23 cellular contexts compared by ENCODE assay signal in genomic region chr15:94282269-94283250, GRCh38. TPM values are rescaled to one million over a fixed set of nuclear protein-coding genes. Genes with fewer than 3 reads are reported as not detected.
DNase-seq lines count a peak whose midpoint lies in the region; ATAC-seq, FAIRE-seq and TF ChIP-seq lines count a peak whose summit lies in the region.
"Had no signal": no experiment of that assay in that cellular context is flagged by ENCODE, and none has a peak within 500 bp of the region (broad histone marks: within the 10 kb centered on the region; RNA-seq: fewer than 3 reads in every experiment).

No MANE protein-coding gene starts in this region.

- no peaks in the 10 kb centered on the region for H3K79me1 ChIP-seq in H9 (ENCODE audit: insufficient read depth, low read depth, low read length, poor library complexity, severe bottlenecking)

- no peak overlapping the region for H2AK5ac ChIP-seq in H9 (ENCODE audit: insufficient read length, low read length)

- H3K9me3 ChIP-seq in H9 (ENCODE audit: control insufficient read depth, low read depth, low read length): no peaks in the 10 kb centered on the region
- H3K9me3 ChIP-seq in HepG2 (ENCODE audit: low read length): peaks cover 5% of the 10 kb centered on the region; the same call in 1 of the 2 replicates
- no peaks in the 10 kb centered on the region for H3K9me3 ChIP-seq in MM.1S (replicated peaks; ENCODE audit: insufficient read depth, low read length)
- no peaks in the 10 kb centered on the region for H3K9me3 ChIP-seq in right lobe of liver
- H3K9me3 ChIP-seq: prostate gland, suprapubic skin had no signal

- no peaks in the 10 kb centered on the region for H3K9me3 Mint-ChIP-seq in H9
- peaks cover 14% of the 10 kb centered on the region for H3K9me3 Mint-ChIP-seq in natural killer cell treated with Interleukin-12 subunit alpha and Interleukin-12 subunit beta and Interleukin-15 and Interleukin-18, amount 100 ng/mL, for 72 hours

- H3K9ac ChIP-seq in H9 (ENCODE audit: extremely low read depth, insufficient read length, low read length) (no peak overlapping the region), HepG2 (ENCODE audit: insufficient read depth, low read depth, low read length) (no peak overlapping the region), MM.1S (ENCODE audit: low read length) (no peak overlapping the region)

- H4K91ac ChIP-seq in H9 (ENCODE audit: insufficient read length, low read depth, low read length): no peak overlapping the region

- peak overlapping the region; percentile 24; the same call in 1 of the 2 replicates for H3K14ac ChIP-seq in H9 (ENCODE audit: insufficient read depth, low read length)

- H4K20me1 ChIP-seq in H9 (ENCODE audit: control insufficient read depth, insufficient read depth, insufficient read length): no peaks in the 10 kb centered on the region
- no peaks in the 10 kb centered on the region for H4K20me1 ChIP-seq in HepG2 (ENCODE audit: insufficient read depth, low read length)
- H4K20me1 ChIP-seq in MM.1S (ENCODE audit: insufficient read depth, low read length): no peaks in the 10 kb centered on the region

- no CpG with 5 or more reads among the region's 7 CpGs for WGBS in H9 (ENCODE audit: extremely low coverage, insufficient read length, low lambda C conversion rate)
- 63% methylated on average over 5 of the region's 7 CpGs for WGBS in HepG2 (ENCODE audit: low lambda C conversion rate)
- 41% methylated on average over 4 of the region's 7 CpGs for WGBS in right lobe of liver (ENCODE audit: insufficient coverage, low coverage, low lambda C conversion rate, missing lambda C conversion rate)

- no peak for TF ChIP-seq POLR2A in HepG2 (IDR thresholded peaks at IDR 0.05; ENCODE audit: insufficient read depth in 1 of 2, low read depth in 2 of 2, low read length in 2 of 2)
- no peak for TF ChIP-seq POLR2A in right lobe of liver (IDR thresholded peaks at IDR 0.05)

- H3K27me3 ChIP-seq in H9 (ENCODE audit: insufficient read depth, low read length) (no peaks in the 10 kb centered on the region), HepG2 (ENCODE audit: control insufficient read depth in 1 of 2, insufficient read depth in 2 of 2, low read length in 2 of 2) (no peaks in the 10 kb centered on the region), MM.1S (replicated peaks; ENCODE audit: insufficient read depth, low read length) (no peaks in the 10 kb centered on the region), right lobe of liver (no peaks in the 10 kb centered on the region)
- H3K27me3 ChIP-seq: hepatocyte, suprapubic skin had no signal

- TF ChIP-seq CTCF in H9 (conservative IDR thresholded peaks at IDR 0.05) (no peak), choroid plexus epithelial cell (conservative IDR thresholded peaks at IDR 0.05; ENCODE audit: low read depth, low read length) (no peak), HepG2 (CRISPR knock-in tag; IDR thresholded peaks at IDR 0.05) (no peak), MM.1S (IDR thresholded peaks at IDR 0.05; ENCODE audit: low read length) (no peak), right lobe of liver (IDR thresholded peaks at IDR 0.05) (no peak)

- H3K18ac ChIP-seq in H9 (ENCODE audit: insufficient read length, low read depth, low read length): no peak overlapping the region

- H3K36me3 Mint-ChIP-seq in H9 (ENCODE audit: insufficient read depth in 1 of 3, low read depth in 3 of 3): no peaks in the 10 kb centered on the region
- H3K36me3 Mint-ChIP-seq in natural killer cell treated with Interleukin-12 subunit alpha and Interleukin-12 subunit beta and Interleukin-15 and Interleukin-18, amount 100 ng/mL, for 72 hours: peaks cover 43% of the 10 kb centered on the region

- H3K56ac ChIP-seq in H9 (ENCODE audit: insufficient read length, low read depth, low read length): no peak overlapping the region

- H3K4me2 ChIP-seq in H9 (ENCODE audit: insufficient read depth, insufficient read length, low read length) (no peak overlapping the region), HepG2 (ENCODE audit: low read depth, low read length) (no peak overlapping the region), MM.1S (ENCODE audit: low read depth, low read length) (no peak overlapping the region)
- H3K4me2 ChIP-seq: hepatocyte had no signal

- DNase-seq in H9 (no peak), RPMI7951 (ENCODE audit: low read depth) (peak; percentile 40), choroid plexus epithelial cell (ENCODE audit: low read depth) (peak; percentile 36), HepG2 (ENCODE audit: low spot score) (no peak), MM.1S (no peak), right lobe of liver (no peak)
- DNase-seq in natural killer cell treated with Interleukin-12 subunit alpha and Interleukin-12 subunit beta and Interleukin-15 and Interleukin-18, amount 100 ng/mL, for 72 hours (ENCODE audit: low spot score): no peak
- DNase-seq: activated effector memory CD4-positive, alpha-beta T cell treated with anti-CD3 and anti-CD28 coated beads, Interleukin-2, amount 50 U/mL, for 16 hours; CD4-positive, alpha-beta memory T cell; cerebellar nuclear complex; GOT3; kidney glomerular epithelial cell; mesendoderm; NCI-H1417 treated with DMSO at 0.1 percent for 48 hours; NCI-H748 treated with DMSO at 0.1 percent for 48 hours; OCI-M1; small intestine; stimulated activated CD4-positive, alpha-beta T cell treated with anti-CD3 and anti-CD28 coated beads, Interleukin-4, amount 100 ng/mL, for 4 hours had no signal

- no peak overlapping the region for H2BK120ac ChIP-seq in H9 (ENCODE audit: low read depth, low read length, poor library complexity, severe bottlenecking)

- CTCF ChIA-PET in HepG2 (lab: Yijun Ruan, JAX; ENCODE audit: low intra/inter-chr PET ratio, low total read pairs): no interaction called here

- H3K9me2 ChIP-seq in MM.1S (replicated peaks; ENCODE audit: insufficient read depth, low read length): no peaks in the 10 kb centered on the region

- TF ChIP-seq RAD21 in HepG2 (CRISPR knock-in tag; IDR thresholded peaks at IDR 0.05): no peak

- H2AFZ ChIP-seq in H9 (ENCODE audit: low read length) (no peak overlapping the region), HepG2 (ENCODE audit: low read length) (no peak overlapping the region), MM.1S (ENCODE audit: low read length) (no peak overlapping the region)
- H2AFZ ChIP-seq: hepatocyte had no signal

- H3K23ac ChIP-seq in H9 (ENCODE audit: insufficient read length, low read depth, low read length): no peak overlapping the region

- no peak overlapping the region for H2BK20ac ChIP-seq in H9 (ENCODE audit: low read depth, low read length, poor library complexity, severe bottlenecking)

- H2BK12ac ChIP-seq in H9 (ENCODE audit: insufficient read length, low read depth, low read length): no peak overlapping the region

- no peaks in the 10 kb centered on the region for H3K23me2 ChIP-seq in H9 (ENCODE audit: insufficient read length, low read depth, low read length, poor library complexity, severe bottlenecking)

- intact Hi-C loops in HepG2 (cut with micrococcal nuclease; ENCODE audit: unreplicated experiment): no loop called here
- intact Hi-C loops in right lobe of liver (cut with DNase I): no loop called here

- no peaks in the 10 kb centered on the region for H3K79me2 ChIP-seq in H9 (ENCODE audit: insufficient read depth, low read length)
- no peaks in the 10 kb centered on the region for H3K79me2 ChIP-seq in HepG2 (ENCODE audit: insufficient read depth, low read length)
- 0 out of 2 replicates have a peak, but pooled peaks cover 3% of the 10 kb centered on the region for H3K79me2 ChIP-seq in MM.1S (ENCODE audit: low read length)

- H3K27ac Mint-ChIP-seq in H9: peak overlapping the region in 1 of 3 experiments; percentile 52; a peak in 1 of 7 replicates
- H3K27ac Mint-ChIP-seq in natural killer cell treated with Interleukin-12 subunit alpha and Interleukin-12 subunit beta and Interleukin-15 and Interleukin-18, amount 100 ng/mL, for 72 hours: peak overlapping the region; percentile 69 to 95
- H3K27ac Mint-ChIP-seq: CD4-positive, alpha-beta memory T cell; T-helper 2 cell treated with Interferon-gamma antibody and Interleukin-4, amounts not matched to agents 5 μg/mL and 100 μg/mL, for 36 hours had no signal

- in situ Hi-C loops in HepG2 (cut with HindIII; ENCODE audit: extremely low pct_ligation_motif_present, low pct_unique_long_range_greater_than_20kb): no loop called here

- no peak overlapping the region for H2BK5ac ChIP-seq in H9 (ENCODE audit: insufficient read length, low read length)

- no peak overlapping the region for H2BK15ac ChIP-seq in H9 (ENCODE audit: low read depth, low read length)

- no peak overlapping the region for H3K4ac ChIP-seq in H9 (ENCODE audit: low read depth, low read length)

- H3K36me3 ChIP-seq in HepG2 (replicated peaks in 1 of 2; ENCODE audit: control insufficient read depth in 1 of 2, insufficient read depth in 2 of 2, low read length in 2 of 2) (no peaks in the 10 kb centered on the region), MM.1S (replicated peaks; ENCODE audit: insufficient read depth, low read length) (no peaks in the 10 kb centered on the region), right lobe of liver (no peaks in the 10 kb centered on the region)
- H3K36me3 ChIP-seq: prostate gland, suprapubic skin had no signal

- H3K4me3 Mint-ChIP-seq in H9: no peak overlapping the region
- peak overlapping the region; percentile 62 for H3K4me3 Mint-ChIP-seq in natural killer cell treated with Interleukin-12 subunit alpha and Interleukin-12 subunit beta and Interleukin-15 and Interleukin-18, amount 100 ng/mL, for 72 hours
- H3K4me3 Mint-ChIP-seq: CD4-positive, alpha-beta memory T cell; T-helper 2 cell treated with Interferon-gamma antibody and Interleukin-4, amounts not matched to agents 5 μg/mL and 100 μg/mL, for 36 hours had no signal

- H4K8ac ChIP-seq in H9 (replicated peaks; ENCODE audit: insufficient read length, low read depth, low read length): no peak overlapping the region

- H3K4me1 Mint-ChIP-seq in H9: peaks cover 4 to 12% of the 10 kb centered on the region in 2 experiments
- peaks cover 77 to 88% of the 10 kb centered on the region in 2 donors for H3K4me1 Mint-ChIP-seq in natural killer cell treated with Interleukin-12 subunit alpha and Interleukin-12 subunit beta and Interleukin-15 and Interleukin-18, amount 100 ng/mL, for 72 hours (ENCODE audit: low read depth in 2 of 2)

- BruUV-seq in HepG2 (replicated peaks; lab: Mats Ljungman, UMichigan): no TSS peak

- H3K4me3 ChIP-seq in choroid plexus epithelial cell (ENCODE audit: low read depth, low read length) (no peak overlapping the region), HepG2 (replicated peaks in 1 of 3; ENCODE audit: insufficient read depth in 1 of 3, low read depth in 2 of 3, low read length in 3 of 3) (no peak overlapping the region), MM.1S (ENCODE audit: low read length) (no peak overlapping the region), right lobe of liver (no peak overlapping the region)
- H3K4me3 ChIP-seq: hepatocyte, prostate gland, suprapubic skin had no signal

- H3K27ac ChIP-seq in H9 (ENCODE audit: insufficient read length, low read depth, low read length) (no peak overlapping the region), HepG2 (ENCODE audit: extremely low read length, insufficient read depth, low read length) (no peak overlapping the region), MM.1S (ENCODE audit: low read length) (no peak overlapping the region), right lobe of liver (no peak overlapping the region)
- H3K27ac ChIP-seq: hepatocyte, prostate gland, suprapubic skin had no signal

- FAIRE-seq in HepG2 (lab: Jason Lieb, UNC): no peak
- FAIRE-seq: small intestine had no signal

- H3K27me3 Mint-ChIP-seq in H9 (ENCODE audit: low read depth): no peaks in the 10 kb centered on the region
- H3K27me3 Mint-ChIP-seq in natural killer cell treated with Interleukin-12 subunit alpha and Interleukin-12 subunit beta and Interleukin-15 and Interleukin-18, amount 100 ng/mL, for 72 hours: no peaks in the 10 kb centered on the region
- H3K27me3 Mint-ChIP-seq: CD4-positive, alpha-beta memory T cell had no signal

- ATAC-seq in natural killer cell treated with Interleukin-12 subunit alpha and Interleukin-12 subunit beta and Interleukin-15 and Interleukin-18, amount 100 ng/mL, for 72 hours: no peak
- ATAC-seq in HepG2 (no peak), right lobe of liver (no peak)

- H3K4me1 ChIP-seq in H9 (ENCODE audit: insufficient read depth, low read length) (peaks cover 4% of the 10 kb centered on the region; the same call in 1 of the 2 replicates), HepG2 (ENCODE audit: insufficient read depth, low read length) (no peaks in the 10 kb centered on the region), MM.1S (ENCODE audit: low read length) (peaks cover 16% of the 10 kb centered on the region), right lobe of liver (no peaks in the 10 kb centered on the region)
- H3K4me1 ChIP-seq: prostate gland, suprapubic skin had no signal

- TF ChIP-seq EP300 in HepG2 (IDR thresholded peaks at IDR 0.05; ENCODE audit: low read depth in 2 of 2, low read length in 2 of 2) (no peak), HepG2 (CRISPR knock-in tag; IDR thresholded peaks at IDR 0.05; ENCODE audit: borderline replicate concordance) (no peak)

- H4K5ac ChIP-seq in H9 (ENCODE audit: insufficient read length, low read depth, low read length): no peak overlapping the region

- no peak overlapping the region for H3T11ph ChIP-seq in H9 (ENCODE audit: low read length)

- 0 out of 2 replicates have a peak, but pooled peaks cover 10% of the 10 kb centered on the region for H3F3A ChIP-seq in MM.1S (ENCODE audit: insufficient read depth, low read length)

- POLR2A ChIA-PET in HepG2 (lab: Yijun Ruan, JAX): no interaction called here

RNA-seq across cellular contexts. Expression of gene MCTP2, which starts 51.2 kb away (rescaled TPM):
- total RNA-seq in H9 (2021) (1.3 and 2.0 TPM in 2 replicates), HepG2 (2016; rRNA removed; fragmentation: Illumina TruSeq; extraction: Trizol) (2.7 and 5.1 TPM in 2 replicates), right lobe of liver (1 to 10 TPM; 1.8 to 5.3 (median 2.9) TPM)
- total RNA-seq in RPMI7951 (2014; rRNA removed; shearing (Covaris generic)): 26.5 and 39.5 TPM in 2 replicates
- 100 to 1,000 TPM; 262 to 344 TPM for total RNA-seq in natural killer cell treated with Interleukin-12 subunit alpha and Interleukin-12 subunit beta and Interleukin-15 and Interleukin-18, amount 100 ng/mL, for 72 hours
- total RNA-seq in HepG2 (2016; cell fraction: cytosol; rRNA removed; fragmentation: Illumina TruSeq; extraction: Trizol; ENCODE audit: low read depth): 16.9 and 19.1 TPM in 2 replicates
- 3.2 and 5.9 TPM in 2 replicates for total RNA-seq in HepG2 (2016; cell fraction: insoluble cytoplasmic fraction; rRNA removed; fragmentation: Illumina TruSeq; extraction: Trizol)
- total RNA-seq in HepG2 (2016; cell fraction: membrane; rRNA removed; fragmentation: Illumina TruSeq; extraction: Trizol): 4.6 and 5.4 TPM in 2 replicates
- total RNA-seq in HepG2 (2016; cell fraction: nucleus; rRNA removed; fragmentation: Illumina TruSeq; extraction: Trizol): 13.1 and 13.3 TPM in 2 replicates
- 8.5 and 8.6 TPM in 2 replicates for polyA plus RNA-seq in HepG2 (2011; rRNA removed)
- polyA plus RNA-seq in HepG2 (2011; cell fraction: cytosol; rRNA removed): 6.4 and 7.5 TPM in 2 replicates
- polyA plus RNA-seq in HepG2 (2011; cell fraction: nucleus; rRNA removed): 15.5 and 17.5 TPM in 2 replicates
- 2.3 and 2.5 TPM in 2 replicates for polyA plus RNA-seq in HepG2 (2012)
- 0.10 and 0.17 TPM in 2 replicates for polyA plus RNA-seq in HepG2 (2016; cell fraction: cytosol; fragmentation: Illumina TruSeq; extraction: Trizol; ENCODE audit: low read depth)
- polyA plus RNA-seq in HepG2 (2016; cell fraction: insoluble cytoplasmic fraction; fragmentation: Illumina TruSeq; extraction: Trizol; ENCODE audit: low read depth): 2.3 and 2.5 TPM in 2 replicates
- 0.20 and 0.23 TPM in 2 replicates for polyA plus RNA-seq in HepG2 (2016; cell fraction: membrane; fragmentation: Illumina TruSeq; extraction: Trizol; ENCODE audit: low read depth)
- 3.1 and 5.2 TPM in 2 replicates for polyA plus RNA-seq in HepG2 (2016; cell fraction: nucleus; fragmentation: Illumina TruSeq; extraction: Trizol; ENCODE audit: insufficient read depth, low read depth)
- 12.2 and 23.0 TPM in 2 replicates for polyA minus RNA-seq in HepG2 (2011; rRNA and poly(A)+ RNA removed; ENCODE audit: low replicate concordance)
- polyA minus RNA-seq in HepG2 (2011; cell fraction: cytosol; rRNA and poly(A)+ RNA removed): 6.9 and 7.4 TPM in 2 replicates
- 38.0 and 39.8 TPM in 2 replicates for polyA minus RNA-seq in HepG2 (2011; cell fraction: nucleus; rRNA and poly(A)+ RNA removed)
- polyA plus RNA-seq: neural cell had no signal

Comparison
In these comparisons a context has a peak if more than half of its experiments do, and no peak if none do; other contexts are left out.
1. DNase-seq: peak in RPMI7951 (single experiment) and choroid plexus epithelial cell (single experiment); none in H9 (single experiment), natural killer cell treated with Interleukin-12 subunit alpha and Interleukin-12 subunit beta and Interleukin-15 and Interleukin-18, amount 100 ng/mL, for 72 hours (single experiment), HepG2 (single experiment), MM.1S (single experiment) and right lobe of liver (0 of 3).